Comparison of ENCODE assay signal across 17 cellular contexts in the genomic region with DNA sequence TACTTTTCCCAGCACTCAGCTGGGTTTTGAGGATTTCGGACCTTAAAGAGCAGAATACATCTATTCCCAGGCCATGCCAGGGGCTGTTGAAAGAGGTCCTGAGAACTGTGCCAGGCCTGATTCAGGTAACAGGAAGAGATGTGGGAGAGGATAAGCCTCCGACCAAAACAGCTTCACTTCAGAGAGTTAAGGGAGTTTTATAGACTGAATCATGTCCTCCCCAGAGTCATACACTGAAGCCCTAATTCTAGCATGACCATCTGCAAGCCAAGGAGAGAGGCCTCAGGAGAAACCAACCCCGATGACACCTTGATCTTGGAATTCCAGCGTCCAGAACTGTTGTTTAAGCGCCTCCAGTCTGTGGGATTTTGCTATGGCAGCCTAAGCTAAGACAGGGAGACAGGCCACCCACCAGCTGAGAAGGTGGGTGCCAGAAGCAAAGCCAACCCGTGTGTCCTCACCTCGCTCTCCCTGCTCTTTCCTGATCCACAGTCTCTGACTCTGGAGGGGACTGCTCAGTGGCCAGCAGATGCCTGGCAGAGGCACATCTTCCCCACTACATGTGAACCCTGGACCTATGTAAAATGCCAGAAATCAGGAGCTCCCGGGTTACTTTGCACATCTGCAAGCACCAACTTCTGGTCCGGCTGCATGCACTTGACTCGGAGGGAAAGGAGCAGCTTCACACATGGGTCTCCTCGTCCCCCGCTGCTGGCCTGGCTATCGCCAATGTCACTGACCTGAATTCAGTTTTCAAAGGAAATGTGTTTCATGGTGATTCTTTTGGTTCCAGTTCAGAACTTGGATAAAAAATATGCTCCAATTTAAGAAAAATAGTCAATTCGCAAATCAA.
A peak's percentile ranks its signal among the peaks of the same experiment; 100 is the strongest.
DNase-seq lines count a peak whose midpoint lies in the region; ATAC-seq and TF ChIP-seq lines count a peak whose summit lies in the region.
"Had no signal": no experiment of that assay in that cellular context is flagged by ENCODE, and none has a peak within 500 bp of the region (broad histone marks: within the 10 kb centered on the region; RNA-seq: fewer than 3 reads in every experiment).

No MANE protein-coding gene starts in this region.

- no peak overlapping the region for H2AFZ ChIP-seq in GM23248
- H2AFZ ChIP-seq: GM23338 had no signal

- H3K9me3 Mint-ChIP-seq in CD4-positive, alpha-beta memory T cell: peaks cover 0 to 5% (median 0%) of the 10 kb centered on the region in 8 donors
- no peaks in the 10 kb centered on the region for H3K9me3 Mint-ChIP-seq in activated CD8-positive, alpha-beta memory T cell treated with anti-CD3 and anti-CD28 coated beads, Interleukin-2, amount 10 ng/mL, durations not matched to agents 7 days and 5 days (ENCODE audit: low read depth)
- H3K9me3 Mint-ChIP-seq in glutamatergic neuron (ENCODE audit: unreplicated experiment): no peaks in the 10 kb centered on the region
- H3K9me3 Mint-ChIP-seq: GM23338 had no signal

- H3K4me1 Mint-ChIP-seq in CD4-positive, alpha-beta memory T cell: peaks cover 75 to 100% (median 92%) of the 10 kb centered on the region in 4 donors
- H3K4me1 Mint-ChIP-seq in activated CD8-positive, alpha-beta memory T cell treated with anti-CD3 and anti-CD28 coated beads, Interleukin-2, amount 10 ng/mL, durations not matched to agents 7 days and 5 days: peaks cover 45% of the 10 kb centered on the region
- peaks cover 6% of the 10 kb centered on the region for H3K4me1 Mint-ChIP-seq in glutamatergic neuron (ENCODE audit: low read depth, unreplicated experiment)

- peak overlapping the region; percentile 80 to 92 (median 86) for H3K4me3 Mint-ChIP-seq in CD4-positive, alpha-beta memory T cell
- H3K4me3 Mint-ChIP-seq in activated CD8-positive, alpha-beta memory T cell treated with anti-CD3 and anti-CD28 coated beads, Interleukin-2, amount 10 ng/mL, durations not matched to agents 7 days and 5 days: peak overlapping the region; percentile 13
- no peak overlapping the region for H3K4me3 Mint-ChIP-seq in glutamatergic neuron (ENCODE audit: unreplicated experiment)
- H3K4me3 Mint-ChIP-seq: GM23338 had no signal

- H3K9me3 ChIP-seq in CD4-positive, alpha-beta memory T cell (ENCODE audit: control insufficient read depth in 1 of 2, low read length in 2 of 2): no peaks in the 10 kb centered on the region
- H3K9me3 ChIP-seq in GM23248 (ENCODE audit: low read depth) (no peaks in the 10 kb centered on the region), esophagus muscularis mucosa (no peaks in the 10 kb centered on the region), gastrocnemius medialis (no peaks in the 10 kb centered on the region)
- H3K9me3 ChIP-seq: vagina had no signal

- TF ChIP-seq EP300 in esophagus muscularis mucosa (IDR thresholded peaks at IDR 0.05): no peak

- intact Hi-C loops in CD4-positive, alpha-beta memory T cell (cut with micrococcal nuclease): loop anchor here (5.0 kb wide), 1 partner anchor 505 kb away; a partner anchor contains a TSS
- intact Hi-C loops in esophagus muscularis mucosa (cut with DNase I) (no loop called here), gastrocnemius medialis (cut with DNase I; ENCODE audit: low total_unique reads) (no loop called here)

- TF ChIP-seq CTCF in esophagus muscularis mucosa (IDR thresholded peaks at IDR 0.05) (no peak), gastrocnemius medialis (IDR thresholded peaks at IDR 0.05 in 4 of 5, conservative IDR thresholded peaks at IDR 0.05 in 1 of 5) (no peak), glutamatergic neuron (IDR thresholded peaks at IDR 0.05; ENCODE audit: partially characterized antibody, unreplicated experiment) (no peak)

- H3K27me3 Mint-ChIP-seq in CD4-positive, alpha-beta memory T cell: no peaks in the 10 kb centered on the region
- no peaks in the 10 kb centered on the region for H3K27me3 Mint-ChIP-seq in activated CD8-positive, alpha-beta memory T cell treated with anti-CD3 and anti-CD28 coated beads, Interleukin-2, amount 10 ng/mL, durations not matched to agents 7 days and 5 days
- H3K27me3 Mint-ChIP-seq in glutamatergic neuron (ENCODE audit: unreplicated experiment): peaks cover 5% of the 10 kb centered on the region

- H3K27ac Mint-ChIP-seq in CD4-positive, alpha-beta memory T cell: peak overlapping the region; percentile 91 to 97 (median 95)
- H3K27ac Mint-ChIP-seq in activated CD8-positive, alpha-beta memory T cell treated with anti-CD3 and anti-CD28 coated beads, Interleukin-2, amount 10 ng/mL, durations not matched to agents 7 days and 5 days: peak overlapping the region; percentile 65
- no peak overlapping the region for H3K27ac Mint-ChIP-seq in glutamatergic neuron (ENCODE audit: unreplicated experiment)
- H3K27ac Mint-ChIP-seq: GM23338 had no signal

- no peak overlapping the region for H3K9ac ChIP-seq in GM23248

- peak overlapping the region; percentile 68 for H3K27ac ChIP-seq in CD4-positive, alpha-beta memory T cell (ENCODE audit: low read depth, low read length)
- no peak overlapping the region for H3K27ac ChIP-seq in GM23248
- no peak overlapping the region for H3K27ac ChIP-seq in esophagus muscularis mucosa (replicated peaks in 1 of 4)
- H3K27ac ChIP-seq in gastrocnemius medialis: no peak overlapping the region
- H3K27ac ChIP-seq: coronary artery, vagina had no signal

- no peak for DNase-seq in CD4-positive, alpha-beta memory T cell
- DNase-seq in GM23248 (peak; percentile 16), esophagus muscularis mucosa (ENCODE audit: extremely low spot score) (peak; percentile 91), RPMI8226 (no peak), activated gamma-delta T cell treated with Interleukin-2 at 50 U/mL for 16 hours (no peak), gastrocnemius medialis (no peak), glutamatergic neuron (no peak)
- no peak for DNase-seq in activated CD8-positive, alpha-beta memory T cell treated with anti-CD3 and anti-CD28 coated beads, Interleukin-2, amount 10 ng/mL, durations not matched to agents 7 days and 5 days
- DNase-seq: AML-193, anterior cingulate cortex, DMS153, occipital lobe, Right ventricle myocardium superior had no signal

- no peaks in the 10 kb centered on the region for H3K9me2 ChIP-seq in GM23248 (ENCODE audit: insufficient read depth)

- no peaks in the 10 kb centered on the region for H3K79me2 ChIP-seq in GM23248 (ENCODE audit: insufficient read depth)

- H3K4me1 ChIP-seq in CD4-positive, alpha-beta memory T cell (ENCODE audit: insufficient read depth, low read length): peaks cover 92% of the 10 kb centered on the region
- H3K4me1 ChIP-seq in GM23248 (ENCODE audit: insufficient read depth) (no peaks in the 10 kb centered on the region), esophagus muscularis mucosa (no peaks in the 10 kb centered on the region), gastrocnemius medialis (no peaks in the 10 kb centered on the region)
- H3K4me1 ChIP-seq: vagina had no signal

- in situ Hi-C loops in GM23248 (cut with MboI) (loop anchor here (10.0 kb wide), 1 partner anchor 457 kb away; no protein-coding TSS in a partner anchor), gastrocnemius medialis (cut with MboI; ENCODE audit: low sequenced_read_pairs in 4 of 4) (no loop called here)

- H3F3A ChIP-seq in GM23248 (ENCODE audit: insufficient read depth): no peaks in the 10 kb centered on the region

- POLR2A ChIA-PET in CD4-positive, alpha-beta memory T cell (lab: Charles Lee; ENCODE audit: partially characterized antibody): interaction anchor here (1.0 to 9.1 kb wide), 8 partner anchors 10 to 507 kb away, joined by 3 to 121 read pairs (median 22); a partner anchor contains a TSS

- WGBS in GM23248 (ENCODE audit: low coverage in 1 of 2, low lambda C conversion rate in 2 of 2, missing lambda C conversion rate in 2 of 2), 2 experiments: 76 to 77% methylated on average over 14 of the region's 14 CpGs
- 82% methylated on average over 12 of the region's 14 CpGs for WGBS in esophagus muscularis mucosa

- CTCF ChIA-PET in CD4-positive, alpha-beta memory T cell (lab: Charles Lee; ENCODE audit: partially characterized antibody): interaction anchor here (1.0 to 3.6 kb wide), 5 partner anchors 9 to 490 kb away, joined by 3 to 25 read pairs (median 9); no protein-coding TSS in a partner anchor
- CTCF ChIA-PET in activated CD8-positive, alpha-beta memory T cell treated with anti-CD3 and anti-CD28 coated beads, Interleukin-2, amount 10 ng/mL, durations not matched to agents 7 days and 5 days (lab: Charles Lee): interaction anchor here (1.3 to 2.0 kb wide), 2 partner anchors 12 to 18 kb away, joined by 6 to 14 read pairs; no protein-coding TSS in a partner anchor

- H3K36me3 ChIP-seq in CD4-positive, alpha-beta memory T cell (ENCODE audit: insufficient read depth, low read length): no peaks in the 10 kb centered on the region
- no peaks in the 10 kb centered on the region for H3K36me3 ChIP-seq in GM23248 (ENCODE audit: low read depth)
- no peaks in the 10 kb centered on the region for H3K36me3 ChIP-seq in esophagus muscularis mucosa
- no peaks in the 10 kb centered on the region for H3K36me3 ChIP-seq in gastrocnemius medialis
- H3K36me3 ChIP-seq: vagina had no signal

- ATAC-seq in activated CD8-positive, alpha-beta memory T cell treated with anti-CD3 and anti-CD28 coated beads, Interleukin-2, amount 10 ng/mL, durations not matched to agents 7 days and 5 days: no peak
- ATAC-seq in gastrocnemius medialis: no peak
- ATAC-seq: GM23338 had no signal

- no peak overlapping the region for H3K4me2 ChIP-seq in GM23248 (ENCODE audit: unreplicated experiment)
- H3K4me2 ChIP-seq: GM23338 had no signal

- H3K4me3 ChIP-seq in CD4-positive, alpha-beta memory T cell (ENCODE audit: low read length in 2 of 2): peak overlapping the region; percentile 21 to 36
- H3K4me3 ChIP-seq in GM23248 (no peak overlapping the region), esophagus muscularis mucosa (no peak overlapping the region), gastrocnemius medialis (no peak overlapping the region)
- H3K4me3 ChIP-seq: coronary artery, GM23338, skin epidermis, vagina had no signal

- H4K20me1 ChIP-seq in GM23248 (ENCODE audit: insufficient read depth): no peaks in the 10 kb centered on the region

- H3K36me3 Mint-ChIP-seq in CD4-positive, alpha-beta memory T cell: no peaks in the 10 kb centered on the region
- no peaks in the 10 kb centered on the region for H3K36me3 Mint-ChIP-seq in activated CD8-positive, alpha-beta memory T cell treated with anti-CD3 and anti-CD28 coated beads, Interleukin-2, amount 10 ng/mL, durations not matched to agents 7 days and 5 days
- H3K36me3 Mint-ChIP-seq in glutamatergic neuron (ENCODE audit: unreplicated experiment): no peaks in the 10 kb centered on the region

- TF ChIP-seq POLR2A in esophagus muscularis mucosa (IDR thresholded peaks at IDR 0.05; ENCODE audit: low read depth) (no peak), gastrocnemius medialis (IDR thresholded peaks at IDR 0.05) (no peak)

- H3K27me3 ChIP-seq in CD4-positive, alpha-beta memory T cell (ENCODE audit: insufficient read depth, low read length): no peaks in the 10 kb centered on the region
- H3K27me3 ChIP-seq in GM23248 (replicated peaks; ENCODE audit: insufficient read depth): no peaks in the 10 kb centered on the region
- peaks cover 0 to 2% (median 0%) of the 10 kb centered on the region in 4 donors for H3K27me3 ChIP-seq in esophagus muscularis mucosa
- H3K27me3 ChIP-seq in gastrocnemius medialis: no peaks in the 10 kb centered on the region
- H3K27me3 ChIP-seq: vagina had no signal

Comparison
In these comparisons a context has a peak if more than half of its experiments do, and no peak if none do; other contexts are left out.
1. DNase-seq: peak in GM23248 (single experiment) and esophagus muscularis mucosa (single experiment); none in CD4-positive, alpha-beta memory T cell (0 of 5), activated CD8-positive, alpha-beta memory T cell treated with anti-CD3 and anti-CD28 coated beads, Interleukin-2, amount 10 ng/mL, durations not matched to agents 7 days and 5 days (single experiment), RPMI8226 (single experiment), activated gamma-delta T cell treated with Interleukin-2 at 50 U/mL for 16 hours (single experiment), gastrocnemius medialis (0 of 2) and glutamatergic neuron (single experiment).
2. H3K4me3 ChIP-seq: peak in CD4-positive, alpha-beta memory T cell (2 of 2); none in GM23248 (single experiment), esophagus muscularis mucosa (0 of 4) and gastrocnemius medialis (0 of 4).